In the genomic region with DNA sequence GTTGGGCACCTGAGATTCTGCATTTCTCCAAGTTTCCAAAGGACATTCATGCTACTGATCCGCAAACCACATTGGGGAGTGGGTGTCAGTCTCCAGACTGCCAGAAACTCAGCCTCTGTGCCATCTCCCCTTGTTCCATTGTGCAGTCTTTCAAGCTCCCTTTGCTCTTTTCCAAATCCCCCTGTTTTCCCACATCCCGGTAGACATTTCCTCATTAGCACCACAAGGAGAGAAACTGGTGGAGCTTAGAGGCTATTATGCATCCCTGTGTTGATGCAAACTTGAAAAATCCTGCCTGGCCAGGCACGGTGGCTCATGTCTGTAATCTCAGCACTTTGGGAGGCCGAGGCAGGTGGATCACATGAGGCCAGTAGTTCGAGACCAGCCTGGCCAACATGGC, we compare ENCODE assay signal across 17 cellular contexts. TPM values are rescaled to one million over a fixed set of nuclear protein-coding genes. Genes with fewer than 3 reads are reported as not detected.
DNase-seq lines count a peak whose midpoint lies in the region; ATAC-seq and TF ChIP-seq lines count a peak whose summit lies in the region.
"Had no signal": no experiment of that assay in that cellular context is flagged by ENCODE, and none has a peak within 500 bp of the region (broad histone marks: within the 10 kb centered on the region; RNA-seq: fewer than 3 reads in every experiment).

No MANE protein-coding gene starts in this region.

- peaks cover 23% of the 10 kb centered on the region for H3K27me3 Mint-ChIP-seq in GM23338 (ENCODE audit: insufficient read depth, low read depth, poor library complexity)
- peaks cover 16% of the 10 kb centered on the region for H3K27me3 Mint-ChIP-seq in nephron progenitor cell (ENCODE audit: low read depth, poor library complexity)

- no peaks in the 10 kb centered on the region; the same call in 1 of the 2 replicates for H3K36me3 ChIP-seq in GM23338 (ENCODE audit: insufficient read depth)
- H3K36me3 ChIP-seq in NT2/D1 (ENCODE audit: insufficient read depth, insufficient read length, low read length): no peaks in the 10 kb centered on the region

- H3K4me3 ChIP-seq in GM23338 (no peak overlapping the region), NT2/D1 (ENCODE audit: insufficient read length, low read depth) (no peak overlapping the region)
- H3K4me3 ChIP-seq: GM23248 had no signal

- no peaks in the 10 kb centered on the region for H3K9me3 ChIP-seq in NT2/D1 (ENCODE audit: insufficient read depth, low read length)
- H3K9me3 ChIP-seq: Caco-2 had no signal

- no peaks in the 10 kb centered on the region for H4K20me1 ChIP-seq in GM23338 (replicated peaks; ENCODE audit: insufficient read depth)

- no peak overlapping the region for H3K9ac ChIP-seq in NT2/D1 (ENCODE audit: insufficient read length, low read depth)
- H3K9ac ChIP-seq: GM23248 had no signal

- DNase-seq in GM23338 (ENCODE audit: low spot score): peak; percentile 48
- peak; percentile 75 for DNase-seq in NT2/D1 (ENCODE audit: low read depth, low spot score)
- DNase-seq in nephron progenitor cell: no peak
- no peak for DNase-seq in T1000 (lab: John Stamatoyannopoulos, UW)
- DNase-seq: AML-193; Caco-2; CD4-positive, alpha-beta T cell; GDM1; GM23248; HFFc6; KG1 had no signal

- no peaks in the 10 kb centered on the region for H3K27me3 ChIP-seq in GM23338 (ENCODE audit: insufficient read depth)
- no peaks in the 10 kb centered on the region for H3K27me3 ChIP-seq in NT2/D1 (ENCODE audit: insufficient read depth, insufficient read length)

- no peak overlapping the region for H3K4me3 Mint-ChIP-seq in GM23338
- H3K4me3 Mint-ChIP-seq in nephron progenitor cell: no peak overlapping the region
- H3K4me3 Mint-ChIP-seq: CD4-positive, alpha-beta T cell; HFFc6 had no signal

- no peak overlapping the region for H3K27ac ChIP-seq in GM23338 (ENCODE audit: low read depth)
- H3K27ac ChIP-seq: C4-2B, GM23248 had no signal

- peak overlapping the region; percentile 43; the same call in 1 of the 2 replicates for H3K4me2 ChIP-seq in GM23338

- H3K4me1 Mint-ChIP-seq in GM23338 (peaks cover 33% of the 10 kb centered on the region), nephron progenitor cell (peaks cover 32% of the 10 kb centered on the region)

- H3K4me1 ChIP-seq in GM23338 (ENCODE audit: insufficient read depth): peaks cover 12% of the 10 kb centered on the region
- peaks cover 9% of the 10 kb centered on the region for H3K4me1 ChIP-seq in NT2/D1 (ENCODE audit: insufficient read depth, insufficient read length)
- H3K4me1 ChIP-seq: Caco-2 had no signal

- H3K27ac Mint-ChIP-seq in GM23338 (no peak overlapping the region), nephron progenitor cell (peak overlapping the region; percentile 29)
- H3K27ac Mint-ChIP-seq: CD4-positive, alpha-beta T cell; HFFc6 had no signal

- H3K9me3 Mint-ChIP-seq in GM23338 (no peaks in the 10 kb centered on the region), nephron progenitor cell (no peaks in the 10 kb centered on the region)
- H3K9me3 Mint-ChIP-seq: CD4-positive, alpha-beta T cell; HFFc6 had no signal

- no peaks in the 10 kb centered on the region for H3K9me2 ChIP-seq in GM23338 (ENCODE audit: insufficient read depth)

- H3K36me3 Mint-ChIP-seq in GM23338 (ENCODE audit: low read depth): no peaks in the 10 kb centered on the region
- no peaks in the 10 kb centered on the region for H3K36me3 Mint-ChIP-seq in nephron progenitor cell (ENCODE audit: low read depth)

- no peaks in the 10 kb centered on the region for H3K79me2 ChIP-seq in GM23338 (replicated peaks; ENCODE audit: insufficient read depth)

- H2AFZ ChIP-seq in GM23338: no peak overlapping the region
- H2AFZ ChIP-seq: GM23248 had no signal

- TF ChIP-seq CTCF in GM23338 (conservative IDR thresholded peaks at IDR 0.05; ENCODE audit: low read depth in 2 of 2) (no peak), nephron progenitor cell (IDR thresholded peaks at IDR 0.05) (no peak)

- no peaks in the 10 kb centered on the region for H3F3A ChIP-seq in GM23338 (replicated peaks; ENCODE audit: low read depth)

- peak; percentile 13; the same call in 2 of the 3 replicates for ATAC-seq in GM23338
- no peak for ATAC-seq in HG03354 (IDR thresholded peaks at IDR 0.05; ENCODE audit: poor library complexity, severe bottlenecking, unreplicated experiment)
- ATAC-seq in GM21423 (IDR thresholded peaks at IDR 0.05; ENCODE audit: unreplicated experiment): no peak
- no peak for ATAC-seq in GM19467 (IDR thresholded peaks at IDR 0.05; ENCODE audit: unreplicated experiment)
- ATAC-seq: HCT116 had no signal

TF ChIP-seq in GM23338, 12 proteins besides CTCF, POLR2A, EP300 and RAD21 (continues in another document):
- TF ChIP-seq EZH2phosphoT487 (IDR thresholded peaks at IDR 0.05; ENCODE audit: unreplicated experiment) (no peak), POLR2AphosphoS5 (IDR thresholded peaks at IDR 0.05; ENCODE audit: low read depth) (no peak), ZNF114 (CRISPR knock-in tag; IDR thresholded peaks at IDR 0.05) (no peak), NANOG (IDR thresholded peaks at IDR 0.05; ENCODE audit: borderline replicate concordance) (no peak), ZNF462 (CRISPR knock-in tag; IDR thresholded peaks at IDR 0.05) (no peak)
- TF ChIP-seq, protein P1, sequence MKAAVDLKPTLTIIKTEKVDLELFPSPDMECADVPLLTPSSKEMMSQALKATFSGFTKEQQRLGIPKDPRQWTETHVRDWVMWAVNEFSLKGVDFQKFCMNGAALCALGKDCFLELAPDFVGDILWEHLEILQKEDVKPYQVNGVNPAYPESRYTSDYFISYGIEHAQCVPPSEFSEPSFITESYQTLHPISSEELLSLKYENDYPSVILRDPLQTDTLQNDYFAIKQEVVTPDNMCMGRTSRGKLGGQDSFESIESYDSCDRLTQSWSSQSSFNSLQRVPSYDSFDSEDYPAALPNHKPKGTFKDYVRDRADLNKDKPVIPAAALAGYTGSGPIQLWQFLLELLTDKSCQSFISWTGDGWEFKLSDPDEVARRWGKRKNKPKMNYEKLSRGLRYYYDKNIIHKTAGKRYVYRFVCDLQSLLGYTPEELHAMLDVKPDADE (IDR thresholded peaks at IDR 0.05): no peak

RNA-seq across cellular contexts. Expression of gene CCDC63, which starts 10.7 kb away (rescaled TPM):
- not detected in 2 replicates for total RNA-seq in GM23338 (2014; rRNA removed; shearing (Covaris generic))
- polyA plus RNA-seq in GM23338 (2016; fragmentation: Nextera tagmentation; extraction: Ambion mirVana): 1.8 and 1.9 TPM in 2 replicates
- total RNA-seq: Caco-2; CD4-positive, alpha-beta T cell; GM23248; HFFc6 had no signal
- polyA plus RNA-seq: BJ, GM23248 had no signal

Comparison
In these comparisons a context has a peak if more than half of its experiments do, and no peak if none do; other contexts are left out.
1. DNase-seq: peak in GM23338 (single experiment) and NT2/D1 (single experiment); none in nephron progenitor cell (single experiment) and T1000 (single experiment).